Comparison of ENCODE assay signal across 20 cellular contexts in genomic region chr9:13750639-13751038, GRCh38.
DNase-seq lines count a peak whose midpoint lies in the region; ATAC-seq lines count a peak whose summit lies in the region.
"Had no signal": no experiment of that assay in that cellular context is flagged by ENCODE, and none has a peak within 500 bp of the region (broad histone marks: within the 10 kb centered on the region; RNA-seq: fewer than 3 reads in every experiment).

No MANE protein-coding gene starts in this region.

- WGBS in mesendoderm (ENCODE audit: extremely low coverage, insufficient coverage, low lambda C conversion rate), result no CpG with 5 or more reads among the region's 3 CpGs

- no peak overlapping the region for H2BK5ac ChIP-seq in mesendoderm (ENCODE audit: low read length)

- no peak for ATAC-seq in GM19023 (IDR thresholded peaks at IDR 0.05; ENCODE audit: unreplicated experiment)
- ATAC-seq: lower lobe of right lung; mucosa of descending colon; stimulated activated naive CD8-positive, alpha-beta T cell treated with anti-CD3 and anti-CD28 coated beads, Interleukin-15, Interleukin-2, amounts not matched to agents 100 U/mL and 50 U/mL, for 24 hours had no signal

- H3K27ac ChIP-seq in epithelial cell of prostate (peak overlapping the region; percentile 16), mesendoderm (ENCODE audit: low read depth, low read length) (no peak overlapping the region)
- H3K27ac ChIP-seq: cardiac muscle cell, lower lobe of right lung, sigmoid colon, thoracic aorta, vagina had no signal

- H3K36me3 ChIP-seq in mesendoderm (ENCODE audit: control insufficient read depth, insufficient read depth, low read length), result no peaks in the 10 kb centered on the region
- H3K36me3 ChIP-seq: cardiac muscle cell, lower lobe of right lung, sigmoid colon, thoracic aorta, vagina had no signal

- H3K27me3 ChIP-seq in mesendoderm (ENCODE audit: insufficient read depth, low read length, poor library complexity), result no peaks in the 10 kb centered on the region
- H3K27me3 ChIP-seq: cardiac muscle cell, sigmoid colon, vagina had no signal

- H3K79me1 ChIP-seq in mesendoderm (ENCODE audit: low read length), result no peaks in the 10 kb centered on the region

- no peak overlapping the region for H2BK120ac ChIP-seq in mesendoderm (ENCODE audit: low read depth, low read length)

- H2AK5ac ChIP-seq in mesendoderm (ENCODE audit: low read length), result no peak overlapping the region

- no peak overlapping the region for H3K18ac ChIP-seq in mesendoderm (ENCODE audit: low read length)

- H3K4me2 ChIP-seq in mesendoderm (ENCODE audit: low read length), result no peak overlapping the region

- no peak overlapping the region for H3K23ac ChIP-seq in mesendoderm (ENCODE audit: low read length)

- H3K4me3 ChIP-seq in mesendoderm (ENCODE audit: low read length), result no peak overlapping the region
- H3K4me3 ChIP-seq: cardiac muscle cell, lower lobe of right lung, mucosa of descending colon, sigmoid colon, thoracic aorta, vagina had no signal

- no peak overlapping the region for H2BK15ac ChIP-seq in mesendoderm (replicated peaks; ENCODE audit: low read depth)

- no peak overlapping the region for H3K9ac ChIP-seq in mesendoderm (ENCODE audit: low read length)

- H3K4ac ChIP-seq in mesendoderm (ENCODE audit: low read depth, low read length), result no peak overlapping the region

- H4K8ac ChIP-seq in mesendoderm (ENCODE audit: low read depth, low read length), result no peak overlapping the region

- H3K4me1 ChIP-seq in mesendoderm (ENCODE audit: control insufficient read depth, low read depth, low read length), result no peaks in the 10 kb centered on the region
- H3K4me1 ChIP-seq: lower lobe of right lung, sigmoid colon, vagina had no signal

- DNase-seq in DMS 273 treated with DMSO at 0.1 percent for 48 hours (lab: John Stamatoyannopoulos, UW), result peak; percentile 41
- DNase-seq in NCI-H1694 (lab: John Stamatoyannopoulos, UW), result peak; percentile 30
- peak; percentile 95 for DNase-seq in NCI-H82 (lab: John Stamatoyannopoulos, UW)
- DNase-seq in epithelial cell of prostate (ENCODE audit: low read depth, low spot score), result no peak
- no peak for DNase-seq in LoVo (ENCODE audit: low spot score)
- DNase-seq in mesendoderm, result no peak
- no peak for DNase-seq in DMS79 treated with DMSO at 0.1 percent for 48 hours (lab: John Stamatoyannopoulos, UW)
- DNase-seq: activated CD4-positive, alpha-beta T cell treated with anti-CD3 and anti-CD28 coated beads, Interleukin-2, amount 50 U/mL, for 1 hour; activated naive CD4-positive, alpha-beta T cell treated with anti-CD3 and anti-CD28 coated beads, Interleukin-2, amount 50 U/mL, for 16 hours; endodermal cell; islet precursor cell; lower lobe of right lung; mucosa of descending colon; nephron progenitor cell; sigmoid colon; stimulated activated naive CD8-positive, alpha-beta T cell treated with anti-CD3 and anti-CD28 coated beads, Interleukin-15, Interleukin-2, amounts not matched to agents 100 U/mL and 50 U/mL, for 24 hours had no signal

- H4K5ac ChIP-seq in mesendoderm (ENCODE audit: low read length), result no peak overlapping the region

- H3K56ac ChIP-seq in mesendoderm (ENCODE audit: low read length), result no peak overlapping the region

- H3K79me2 ChIP-seq in mesendoderm (ENCODE audit: control insufficient read depth, insufficient read depth, low read length), result no peaks in the 10 kb centered on the region

Comparison
In these comparisons a context has a peak if more than half of its experiments do, and no peak if none do; other contexts are left out.
1. DNase-seq: peak in DMS 273 treated with DMSO at 0.1 percent for 48 hours (single experiment), NCI-H1694 (single experiment) and NCI-H82 (single experiment); none in epithelial cell of prostate (single experiment), LoVo (single experiment), mesendoderm (single experiment) and DMS79 treated with DMSO at 0.1 percent for 48 hours (single experiment).